20 cellular contexts compared by ENCODE assay signal in genomic region chr18:6719098-6719913, GRCh38. TPM values are rescaled to one million over a fixed set of nuclear protein-coding genes. Genes with fewer than 3 reads are reported as not detected.
"Had no signal": no experiment of that assay in that cellular context is flagged by ENCODE, and none has a peak within 500 bp of the region (broad histone marks: within the 10 kb centered on the region; RNA-seq: fewer than 3 reads in every experiment).

No MANE protein-coding gene starts in this region.

- H3K4me2 ChIP-seq: neural progenitor cell had no signal

- H3K36me3 ChIP-seq: brain microvascular endothelial cell, colonic mucosa, neural progenitor cell, right lobe of liver, spleen, thoracic aorta, upper lobe of left lung had no signal

- H2AFZ ChIP-seq: neural progenitor cell had no signal

- H3K27ac Mint-ChIP-seq: activated CD4-positive, alpha-beta T cell treated with anti-CD3 and anti-CD28 coated beads for 36 hours; activated naive CD8-positive, alpha-beta T cell treated with anti-CD3 and anti-CD28 coated beads for 36 hours; memory B cell; naive B cell; neural progenitor cell; stimulated activated naive B cell treated with anti-CD40 and anti-IgM and Interleukin-4, amounts not matched to agents 10 μg/mL and 1 μg/mL and 100 μg/mL, for 72 hours had no signal

- H3K36me3 Mint-ChIP-seq: activated naive CD8-positive, alpha-beta T cell treated with anti-CD3 and anti-CD28 coated beads for 36 hours; memory B cell; naive B cell; neural progenitor cell; stimulated activated naive B cell treated with anti-CD40 and anti-IgM and Interleukin-4, amounts not matched to agents 10 μg/mL and 1 μg/mL and 100 μg/mL, for 72 hours had no signal

- H3K27me3 ChIP-seq: brain microvascular endothelial cell, colonic mucosa, neural progenitor cell, right lobe of liver, spleen, upper lobe of left lung had no signal

- H3K4me3 Mint-ChIP-seq: activated CD4-positive, alpha-beta T cell treated with anti-CD3 and anti-CD28 coated beads for 36 hours; activated naive CD8-positive, alpha-beta T cell treated with anti-CD3 and anti-CD28 coated beads for 36 hours; central memory CD8-positive, alpha-beta T cell; memory B cell; naive B cell; neural progenitor cell; stimulated activated naive B cell treated with anti-CD40 and anti-IgM and Interleukin-4, amounts not matched to agents 10 μg/mL and 1 μg/mL and 100 μg/mL, for 72 hours had no signal

- H3K4me3 ChIP-seq: colonic mucosa, mucosa of descending colon, neural progenitor cell, right lobe of liver, spleen, thoracic aorta, upper lobe of left lung had no signal

- H3K27me3 Mint-ChIP-seq: activated CD4-positive, alpha-beta T cell treated with anti-CD3 and anti-CD28 coated beads for 36 hours; activated naive CD8-positive, alpha-beta T cell treated with anti-CD3 and anti-CD28 coated beads for 36 hours; central memory CD8-positive, alpha-beta T cell; memory B cell; naive B cell; stimulated activated naive B cell treated with anti-CD40 and anti-IgM and Interleukin-4, amounts not matched to agents 10 μg/mL and 1 μg/mL and 100 μg/mL, for 72 hours had no signal

- H3K9ac ChIP-seq: neural progenitor cell had no signal

- H3K4me1 Mint-ChIP-seq: activated CD4-positive, alpha-beta T cell treated with anti-CD3 and anti-CD28 coated beads for 36 hours; activated naive CD8-positive, alpha-beta T cell treated with anti-CD3 and anti-CD28 coated beads for 36 hours; central memory CD8-positive, alpha-beta T cell; memory B cell; naive B cell; neural progenitor cell; stimulated activated naive B cell treated with anti-CD40 and anti-IgM and Interleukin-4, amounts not matched to agents 10 μg/mL and 1 μg/mL and 100 μg/mL, for 72 hours had no signal

- H3K4me1 ChIP-seq: colonic mucosa, right lobe of liver, upper lobe of left lung had no signal

- ATAC-seq: activated CD4-positive, alpha-beta T cell treated with anti-CD3 and anti-CD28 coated beads for 36 hours; mucosa of descending colon; right lobe of liver; stimulated activated naive B cell treated with anti-CD40 and anti-IgM and Interleukin-4, amounts not matched to agents 10 μg/mL and 1 μg/mL and 100 μg/mL, for 72 hours had no signal

- H3K9me3 Mint-ChIP-seq: neural progenitor cell had no signal

- H3K27ac ChIP-seq: brain microvascular endothelial cell, colonic mucosa, neural progenitor cell, right lobe of liver, spleen, thoracic aorta, upper lobe of left lung had no signal

- H3K9me3 ChIP-seq: colonic mucosa, mucosa of descending colon, right lobe of liver, thoracic aorta, upper lobe of left lung had no signal

- DNase-seq: activated CD4-positive, alpha-beta T cell treated with anti-CD3 and anti-CD28 coated beads for 36 hours; activated CD4-positive, alpha-beta T cell treated with anti-CD3 and anti-CD28 coated beads, Interleukin-2, amount 50 U/mL, for 48 hours; activated naive CD8-positive, alpha-beta T cell treated with anti-CD3 and anti-CD28 coated beads for 36 hours; amygdala; brain microvascular endothelial cell; colonic mucosa; foreskin melanocyte; head of caudate nucleus; kidney glomerular epithelial cell; mucosa of descending colon; naive B cell; right lobe of liver; spleen; stimulated activated naive B cell treated with anti-CD40 and anti-IgM and Interleukin-4, amounts not matched to agents 10 μg/mL and 1 μg/mL and 100 μg/mL, for 72 hours; T-helper 2 cell; upper lobe of left lung had no signal

RNA-seq across cellular contexts. Expression of gene ARHGAP28, which starts 10.2 kb away (rescaled TPM):
- total RNA-seq: activated CD4-positive, alpha-beta T cell treated with anti-CD3 and anti-CD28 coated beads for 36 hours; activated naive CD8-positive, alpha-beta T cell treated with anti-CD3 and anti-CD28 coated beads for 36 hours had no signal
